Comparison of ENCODE assay signal across 28 cellular contexts in the genomic region with DNA sequence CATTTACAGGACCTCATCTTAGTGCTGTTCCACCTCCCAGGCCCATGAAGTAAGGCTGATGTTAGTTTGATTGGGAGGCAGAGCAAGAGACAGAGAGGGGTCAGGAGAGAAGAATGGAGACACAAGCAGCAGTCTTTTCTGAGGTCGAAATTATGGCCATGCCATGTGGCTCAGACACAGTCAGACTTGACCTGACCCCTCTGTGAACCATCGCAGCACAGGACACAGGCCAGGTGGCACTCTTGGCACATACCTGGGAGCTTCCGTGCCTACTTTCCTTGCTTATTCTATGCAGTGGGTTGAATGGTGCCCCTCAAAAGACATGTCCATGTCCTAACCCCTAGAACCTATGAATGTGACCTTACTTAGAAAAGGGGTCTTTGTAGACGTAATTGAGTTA.
"Had no signal": no experiment of that assay in that cellular context is flagged by ENCODE, and none has a peak within 500 bp of the region (broad histone marks: within the 10 kb centered on the region; RNA-seq: fewer than 3 reads in every experiment).

No MANE protein-coding gene starts in this region.

- H3K36me3 Mint-ChIP-seq: naive thymus-derived CD4-positive, alpha-beta T cell; natural killer cell treated with Interleukin-12 subunit alpha and Interleukin-12 subunit beta and Interleukin-15 and Interleukin-18, amount 100 ng/mL, for 72 hours; stimulated activated effector memory CD8-positive, alpha-beta T cell treated with anti-CD3 and anti-CD28 coated beads, Interleukin-12 subunit alpha, Interleukin-12 subunit beta, amount 100 ng/mL, for 72 hours; type B pancreatic cell had no signal

- H3K27ac Mint-ChIP-seq: immature natural killer cell; naive thymus-derived CD4-positive, alpha-beta T cell; natural killer cell treated with Interleukin-12 subunit alpha and Interleukin-12 subunit beta and Interleukin-15 and Interleukin-18, amount 100 ng/mL, for 72 hours; stimulated activated effector memory CD8-positive, alpha-beta T cell treated with anti-CD3 and anti-CD28 coated beads, Interleukin-12 subunit alpha, Interleukin-12 subunit beta, amount 100 ng/mL, for 72 hours; stimulated activated naive CD8-positive, alpha-beta T cell treated with anti-CD3 and anti-CD28 coated beads, Interleukin-15, Interleukin-2, amounts not matched to agents 100 ng/mL and 50 ng/mL, for 24 hours; type B pancreatic cell had no signal

- H3K36me3 ChIP-seq: left ventricle myocardium inferior, pancreas, prostate gland, sigmoid colon, spleen, suprapubic skin, thoracic aorta, tibial artery, vagina had no signal

- DNase-seq: hypothalamus; immature natural killer cell; kidney; left colon; left ventricle myocardium inferior; mesendoderm; midbrain; mucosa of descending colon; naive thymus-derived CD4-positive, alpha-beta T cell; pancreas; posterior cingulate gyrus; retina; sigmoid colon; small intestine; spleen; stimulated activated CD4-positive, alpha-beta T cell treated with anti-CD3 and anti-CD28 coated beads, Interleukin-4, amount 100 ng/mL, for 24 hours; stimulated activated naive CD4-positive, alpha-beta T cell; tibial artery had no signal

- H3K4me1 Mint-ChIP-seq: immature natural killer cell; naive thymus-derived CD4-positive, alpha-beta T cell; stimulated activated effector memory CD8-positive, alpha-beta T cell treated with anti-CD3 and anti-CD28 coated beads, Interleukin-12 subunit alpha, Interleukin-12 subunit beta, amount 100 ng/mL, for 72 hours had no signal

- H3K4me3 Mint-ChIP-seq: immature natural killer cell; naive thymus-derived CD4-positive, alpha-beta T cell; natural killer cell treated with Interleukin-12 subunit alpha and Interleukin-12 subunit beta and Interleukin-15 and Interleukin-18, amount 100 ng/mL, for 72 hours; stimulated activated effector memory CD8-positive, alpha-beta T cell treated with anti-CD3 and anti-CD28 coated beads, Interleukin-12 subunit alpha, Interleukin-12 subunit beta, amount 100 ng/mL, for 72 hours; stimulated activated naive CD8-positive, alpha-beta T cell treated with anti-CD3 and anti-CD28 coated beads, Interleukin-15, Interleukin-2, amounts not matched to agents 100 ng/mL and 50 ng/mL, for 24 hours; type B pancreatic cell had no signal

- FAIRE-seq: islet of Langerhans, kidney, pancreas, small intestine had no signal

- H3K9me3 Mint-ChIP-seq: natural killer cell treated with Interleukin-12 subunit alpha and Interleukin-12 subunit beta and Interleukin-15 and Interleukin-18, amount 100 ng/mL, for 72 hours; stimulated activated effector memory CD8-positive, alpha-beta T cell treated with anti-CD3 and anti-CD28 coated beads, Interleukin-12 subunit alpha, Interleukin-12 subunit beta, amount 100 ng/mL, for 72 hours; stimulated activated naive CD8-positive, alpha-beta T cell treated with anti-CD3 and anti-CD28 coated beads, Interleukin-15, Interleukin-2, amounts not matched to agents 100 ng/mL and 50 ng/mL, for 24 hours; type B pancreatic cell had no signal

- H3K27me3 ChIP-seq: pancreas, sigmoid colon, spleen, suprapubic skin, tibial artery, vagina had no signal

- ATAC-seq: left colon; mucosa of descending colon; naive thymus-derived CD4-positive, alpha-beta T cell; pancreas had no signal

- H3K27me3 Mint-ChIP-seq: type B pancreatic cell had no signal

- H3K4me3 ChIP-seq: left ventricle myocardium inferior, lung, mucosa of descending colon, pancreas, prostate gland, sigmoid colon, spleen, suprapubic skin, thoracic aorta, tibial artery, vagina had no signal
